Comparison of ENCODE assay signal across 8 cellular contexts in genomic region chr16:11916524-11917285, GRCh38. TPM values are rescaled to one million over a fixed set of nuclear protein-coding genes. Genes with fewer than 3 reads are reported as not detected.
DNase-seq lines count a peak whose midpoint lies in the region; ATAC-seq, FAIRE-seq and TF ChIP-seq lines count a peak whose summit lies in the region.

No MANE protein-coding gene starts in this region.

- no peak for DNase-seq in right atrium auricular region (ENCODE audit: low spot score)
- DNase-seq in Right ventricle myocardium inferior (ENCODE audit: missing footprints): no peak
- no peak for DNase-seq in SJCRH30
- DNase-seq in epithelial cell of proximal tubule (ENCODE audit: low read depth): peak; percentile 32
- no peak for DNase-seq in NCI-H1092 treated with DMSO at 0.1 percent for 48 hours (lab: John Stamatoyannopoulos, UW)
- DNase-seq in GM12892 (ENCODE audit: insufficient read length): no peak

- TF ChIP-seq CTCF in right atrium auricular region (IDR thresholded peaks at IDR 0.05): no peak
- TF ChIP-seq CTCF in epithelial cell of proximal tubule (conservative IDR thresholded peaks at IDR 0.05; ENCODE audit: low read depth, low read length): no peak
- TF ChIP-seq CTCF in neutrophil (IDR thresholded peaks at IDR 0.05): no peak

- H3K4me3 ChIP-seq in right atrium auricular region (peak overlapping the region; percentile 96 to 99), SJCRH30 (peak overlapping the region; percentile 78), epithelial cell of proximal tubule (ENCODE audit: low read depth, low read length) (peak overlapping the region; percentile 72), neutrophil (ENCODE audit: low read depth in 1 of 2, low read length in 1 of 2) (peak overlapping the region; percentile 69 to 98)

- H3K27me3 ChIP-seq in right atrium auricular region (no peaks in the 10 kb centered on the region), SJCRH30 (0 out of 2 replicates have a peak, but pooled peaks cover 4% of the 10 kb centered on the region), neutrophil (peaks cover 19% of the 10 kb centered on the region)

- no peak for FAIRE-seq in GM12892 (lab: Jason Lieb, UNC)

- H3K36me3 ChIP-seq in right atrium auricular region (no peaks in the 10 kb centered on the region), SJCRH30 (peaks cover 5% of the 10 kb centered on the region; the same call in 1 of the 2 replicates), neutrophil (no peaks in the 10 kb centered on the region)

- no peak for TF ChIP-seq POLR2A in GM12892 (IDR thresholded peaks at IDR 0.05; ENCODE audit: low read depth, low read length)

- H3K9me3 ChIP-seq in right atrium auricular region: no peaks in the 10 kb centered on the region
- H3K9me3 ChIP-seq in SJCRH30 (replicated peaks): no peaks in the 10 kb centered on the region
- H3K9me3 ChIP-seq in neutrophil: no peaks in the 10 kb centered on the region

- peak overlapping the region; percentile 71 to 96 for H3K27ac ChIP-seq in right atrium auricular region
- H3K27ac ChIP-seq in SJCRH30: peak overlapping the region; percentile 32
- H3K27ac ChIP-seq in neutrophil: peak overlapping the region; percentile 87

- peaks cover 0 to 30% of the 10 kb centered on the region in 2 donors for H3K4me1 ChIP-seq in right atrium auricular region
- H3K4me1 ChIP-seq in SJCRH30: peaks cover 4% of the 10 kb centered on the region; the same call in 1 of the 2 replicates
- H3K4me1 ChIP-seq in neutrophil (ENCODE audit: control insufficient read depth in 1 of 2, insufficient read depth in 1 of 2, low read depth in 1 of 2, low read length in 1 of 2): peaks cover 25 to 29% of the 10 kb centered on the region in 2 experiments

- intact Hi-C loops in Right ventricle myocardium inferior (cut with DNase I): loop anchor here (5.0 kb wide), 1 partner anchor 64 kb away; the partner anchor contains the start of gene RSL1D1

- ATAC-seq in Right ventricle myocardium inferior (no peak), GM18858 (IDR thresholded peaks at IDR 0.05; ENCODE audit: unreplicated experiment) (no peak)

RNA-seq across cellular contexts. Expression of gene GSPT1, which starts 0.9 kb away (rescaled TPM):
- total RNA-seq in right atrium auricular region: 10 to 100 TPM; 59.5 to 62.7 TPM
- 91.4 TPM for total RNA-seq in Right ventricle myocardium inferior
- 106 and 111 TPM in 2 replicates for total RNA-seq in SJCRH30 (2014; rRNA removed; shearing (Covaris generic))
- 87.3 and 145 TPM in 2 replicates for total RNA-seq in epithelial cell of proximal tubule
- polyA plus RNA-seq in GM12892 (2012; ENCODE audit: missing spikeins): 87.4 TPM

RNA-seq across cellular contexts. Expression of gene NPIPB2, which starts 25.1 kb away (rescaled TPM):
- total RNA-seq in right atrium auricular region (1 to 10 TPM in 1 of 2 donors, not detected in 1; 3.0 TPM), Right ventricle myocardium inferior (0.73 TPM), epithelial cell of proximal tubule (0.36 TPM in 1 of 2 replicates, not detected in the other)
- 2.6 and 4.3 TPM in 2 replicates for total RNA-seq in SJCRH30 (2014; rRNA removed; shearing (Covaris generic))
- polyA plus RNA-seq in GM12892 (2012; ENCODE audit: missing spikeins): 7.5 TPM

RNA-seq across cellular contexts. Expression of gene TNFRSF17, which starts 48.3 kb away (rescaled TPM):
- total RNA-seq in right atrium auricular region (not detected), Right ventricle myocardium inferior (not detected), epithelial cell of proximal tubule (not detected in 2 replicates)
- not detected in 2 replicates for total RNA-seq in SJCRH30 (2014; rRNA removed; shearing (Covaris generic))
- polyA plus RNA-seq in GM12892 (2012; ENCODE audit: missing spikeins): 107 TPM

RNA-seq across cellular contexts. Expression of gene SNX29, which starts 59.8 kb away (rescaled TPM):
- total RNA-seq in right atrium auricular region (10 to 100 TPM in 1 of 2 donors, 1 to 10 TPM in 1; 7.6 to 11.6 TPM), Right ventricle myocardium inferior (11.4 TPM), epithelial cell of proximal tubule (4.1 and 6.7 TPM in 2 replicates)
- total RNA-seq in SJCRH30 (2014; rRNA removed; shearing (Covaris generic)): 2.4 and 3.4 TPM in 2 replicates
- polyA plus RNA-seq in GM12892 (2012; ENCODE audit: missing spikeins): 22.8 TPM

Comparison
In these comparisons a context has a peak if more than half of its experiments do, and no peak if none do; other contexts are left out.
1. H3K27ac ChIP-seq: peak in every context shown above with its lines; median percentile 87 in neutrophil; 84 in right atrium auricular region; 32 in SJCRH30.